Comparison of ENCODE assay signal across 11 cellular contexts in genomic region chr12:43692064-43692463, GRCh38.
DNase-seq lines count a peak whose midpoint lies in the region; ATAC-seq and TF ChIP-seq lines count a peak whose summit lies in the region.
"Had no signal": no experiment of that assay in that cellular context is flagged by ENCODE, and none has a peak within 500 bp of the region (broad histone marks: within the 10 kb centered on the region; RNA-seq: fewer than 3 reads in every experiment).

No MANE protein-coding gene starts in this region.

- H3K4me3 Mint-ChIP-seq in glutamatergic neuron (ENCODE audit: unreplicated experiment), result no peak overlapping the region

- H3K27me3 Mint-ChIP-seq in glutamatergic neuron (ENCODE audit: unreplicated experiment), result peaks cover 10% of the 10 kb centered on the region

- DNase-seq in AG08396 (ENCODE audit: low spot score) (peak; percentile 34), HS-5 (ENCODE audit: low read depth) (peak; percentile 16), amniotic epithelial cell (ENCODE audit: low read depth) (peak; percentile 28), glutamatergic neuron (no peak), mesenteric fat pad (ENCODE audit: low spot score) (no peak), activated gamma-delta T cell treated with Interleukin-2 at 50 U/mL for 16 hours (no peak)
- DNase-seq: activated T-cell treated with anti-CD3 and anti-CD28 coated beads for 4 hours; NCI-H187; stimulated activated CD4-positive, alpha-beta T cell treated with anti-CD3 and anti-CD28 coated beads, Interleukin-4, amount 100 ng/mL, for 4 hours had no signal

- peaks cover 12% of the 10 kb centered on the region for H3K36me3 Mint-ChIP-seq in glutamatergic neuron (ENCODE audit: unreplicated experiment)

- ATAC-seq in GM21529 (IDR thresholded peaks at IDR 0.05; ENCODE audit: unreplicated experiment) (no peak), GM21528 (IDR thresholded peaks at IDR 0.05; ENCODE audit: low FRiP score, unreplicated experiment) (no peak)

- peaks cover 17% of the 10 kb centered on the region for H3K9me3 Mint-ChIP-seq in glutamatergic neuron (ENCODE audit: unreplicated experiment)

- peaks cover 36% of the 10 kb centered on the region for H3K4me1 Mint-ChIP-seq in glutamatergic neuron (ENCODE audit: low read depth, unreplicated experiment)

- H3K27ac Mint-ChIP-seq in glutamatergic neuron (ENCODE audit: unreplicated experiment), result peak overlapping the region; percentile 34

- TF ChIP-seq CTCF in glutamatergic neuron (IDR thresholded peaks at IDR 0.05; ENCODE audit: partially characterized antibody, unreplicated experiment), result no peak

Comparison
In these comparisons a context has a peak if more than half of its experiments do, and no peak if none do; other contexts are left out.
1. DNase-seq: peak in AG08396 (single experiment), HS-5 (single experiment) and amniotic epithelial cell (single experiment); none in glutamatergic neuron (single experiment), mesenteric fat pad (single experiment) and activated gamma-delta T cell treated with Interleukin-2 at 50 U/mL for 16 hours (single experiment).